8 cellular contexts compared by ENCODE assay signal in the genomic region with DNA sequence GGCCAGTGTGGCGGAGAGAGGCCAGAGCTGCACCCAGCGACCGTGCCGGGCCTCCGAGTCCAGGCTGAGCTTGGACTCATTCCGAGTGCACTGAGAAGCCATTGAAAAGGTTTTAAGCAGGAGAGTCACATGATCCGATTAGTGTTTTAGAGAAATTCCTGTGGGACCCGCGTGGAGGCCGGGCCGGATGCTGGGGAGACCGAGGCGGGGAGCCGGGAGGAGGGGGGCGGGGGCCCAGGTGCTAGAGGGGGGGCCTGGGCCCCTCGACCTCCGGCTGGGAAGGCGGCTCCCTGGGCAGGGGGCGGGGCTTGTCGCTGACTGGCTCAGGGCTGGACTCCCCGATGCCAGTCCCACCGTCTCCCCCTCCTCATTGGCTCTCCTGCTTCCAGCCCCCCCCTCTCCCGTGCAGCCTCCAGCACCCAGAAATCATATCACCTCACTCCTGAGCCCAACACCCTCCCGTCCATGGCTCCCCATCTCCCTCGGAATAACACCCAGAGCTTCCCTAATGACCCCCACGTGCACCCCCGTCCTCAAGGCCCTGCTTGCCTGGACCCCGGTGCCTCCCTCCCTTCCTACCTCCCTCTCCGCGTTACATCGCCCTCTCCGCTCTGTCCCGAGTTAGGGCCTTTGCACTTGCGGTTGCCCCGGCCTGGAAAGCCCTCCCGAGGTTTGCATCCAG. TPM values are rescaled to one million over a fixed set of nuclear protein-coding genes. Genes with fewer than 3 reads are reported as not detected.
DNase-seq lines count a peak whose midpoint lies in the region; ATAC-seq lines count a peak whose summit lies in the region.

No MANE protein-coding gene starts in this region.

- intact Hi-C loops in left cardiac atrium (cut with DNase I), result loop anchor here in 1 of 2 donors (5.0 kb wide), 1 partner anchor 38 kb away; the partner anchor contains the start of gene SBK3

- peak; percentile 39 to 44 for ATAC-seq in activated CD4-positive, CD25-positive, alpha-beta regulatory T cell treated with anti-CD3 and anti-CD28 coated beads, Interleukin-2, amount 50 U/mL, for 24 hours
- peak; percentile 80 for ATAC-seq in left cardiac atrium

- no peak for DNase-seq in activated CD4-positive, CD25-positive, alpha-beta regulatory T cell treated with anti-CD3 and anti-CD28 coated beads, Interleukin-2, amount 50 U/mL, for 72 hours
- peak; percentile 85 for DNase-seq in NCI-H774 (lab: John Stamatoyannopoulos, UW)
- DNase-seq in amniotic epithelial cell (ENCODE audit: low read depth), result peak; percentile 82
- DNase-seq in left cardiac atrium, result peak; percentile 85
- peak; percentile 37 for DNase-seq in pons (ENCODE audit: low spot score)
- DNase-seq in cortex of kidney (lab: John Stamatoyannopoulos, UW), result no peak
- no peak for DNase-seq in LoVo (ENCODE audit: low spot score)

RNA-seq across cellular contexts. Expression of gene ZNF579, which starts 5.2 kb away (rescaled TPM):
- 10 to 100 TPM; 10.8 to 12.7 TPM for total RNA-seq in left cardiac atrium

RNA-seq across cellular contexts. Expression of gene FIZ1, which starts 13.5 kb away (rescaled TPM):
- 10 to 100 TPM; 14.5 to 17.0 TPM for total RNA-seq in left cardiac atrium

RNA-seq across cellular contexts. Expression of gene ZNF524, which starts 14.3 kb away (rescaled TPM):
- 10 to 100 TPM; 14.1 to 18.7 TPM for total RNA-seq in left cardiac atrium

RNA-seq across cellular contexts. Expression of gene ZNF865, which starts 19.6 kb away (rescaled TPM):
- 10 to 100 TPM; 16.2 to 20.2 TPM for total RNA-seq in left cardiac atrium

RNA-seq across cellular contexts. Expression of gene ZNF784, which starts 38.6 kb away (rescaled TPM):
- total RNA-seq in left cardiac atrium, result 10 to 100 TPM; 11.1 to 11.7 TPM

Comparison
In these comparisons a context has a peak if more than half of its experiments do, and no peak if none do; other contexts are left out.
1. DNase-seq: peak in NCI-H774 (single experiment), amniotic epithelial cell (single experiment), left cardiac atrium (single experiment) and pons (single experiment); none in activated CD4-positive, CD25-positive, alpha-beta regulatory T cell treated with anti-CD3 and anti-CD28 coated beads, Interleukin-2, amount 50 U/mL, for 72 hours (single experiment), cortex of kidney (single experiment) and LoVo (single experiment).